25 cellular contexts compared by ENCODE assay signal in the genomic region with DNA sequence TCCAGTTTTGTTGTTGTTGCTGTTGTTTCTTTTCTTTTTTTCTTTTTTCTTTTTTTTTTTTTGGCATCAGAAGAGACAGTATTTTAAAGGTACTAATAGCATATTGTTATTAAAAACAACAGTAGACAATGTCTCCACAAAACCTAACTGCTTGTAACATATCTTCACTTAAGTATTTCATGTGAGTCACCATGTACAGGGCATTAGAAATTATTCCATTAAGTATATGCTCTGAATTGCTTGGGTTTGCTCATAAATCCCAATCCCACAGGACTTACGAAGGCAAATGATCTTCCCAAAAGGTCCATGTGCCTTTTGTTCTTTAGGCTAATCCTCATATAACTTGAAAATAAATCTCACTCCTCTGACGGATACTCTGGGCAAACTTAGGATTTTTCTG. TPM values are rescaled to one million over a fixed set of nuclear protein-coding genes. Genes with fewer than 3 reads are reported as not detected.
"Had no signal": no experiment of that assay in that cellular context is flagged by ENCODE, and none has a peak within 500 bp of the region (broad histone marks: within the 10 kb centered on the region; RNA-seq: fewer than 3 reads in every experiment).

No MANE protein-coding gene starts in this region.

- H3K9ac ChIP-seq: parathyroid adenoma had no signal

- H3K4me1 ChIP-seq: colonic mucosa, gastrocnemius medialis, lower lobe of right lung, parathyroid adenoma, right lobe of liver had no signal

- DNase-seq: colonic mucosa; effector CD8-positive, alpha-beta T cell; endodermal cell; foreskin fibroblast; gastrocnemius medialis; heart left ventricle; hippocampal formation; kidney glomerular epithelial cell; left colon; left ventricle myocardium inferior; lower lobe of right lung; natural killer cell; right lobe of liver; stimulated activated CD4-positive, alpha-beta T cell treated with anti-CD3 and anti-CD28 coated beads, Interleukin-12 subunit alpha, Interleukin-12 subunit beta, amount 100 ng/mL, for 4 hours; stimulated activated CD4-positive, alpha-beta T cell treated with anti-CD3 and anti-CD28 coated beads, Interleukin-1b, Interleukin-23, amount 100 ng/mL, for 48 hours; stimulated activated CD4-positive, alpha-beta T cell treated with anti-CD3 and anti-CD28 coated beads, Interleukin-4, amount 100 ng/mL, for 1 hour; stimulated activated CD8-positive, alpha-beta memory T cell treated with anti-CD3 and anti-CD28 coated beads, Interleukin-4, amount 100 ng/mL, for 48 hours; stimulated activated naive CD4-positive, alpha-beta T cell; stimulated activated naive CD8-positive, alpha-beta T cell treated with anti-CD3 and anti-CD28 coated beads, Interleukin-15, amount 100 ng/mL, for 72 hours; thyroid gland; trophoblast cell had no signal

- H3K4me3 ChIP-seq: colonic mucosa, gastrocnemius medialis, heart left ventricle, left ventricle myocardium inferior, lower lobe of right lung, right lobe of liver, thyroid gland had no signal

- H3K79me2 ChIP-seq: parathyroid adenoma had no signal

- FAIRE-seq: small intestine had no signal

- H3K36me3 ChIP-seq: colonic mucosa, gastrocnemius medialis, heart left ventricle, left ventricle myocardium inferior, lower lobe of right lung, right lobe of liver, thyroid gland had no signal

- H3K27ac ChIP-seq: colonic mucosa, epithelial cell of prostate, gastrocnemius medialis, heart left ventricle, left ventricle myocardium inferior, lower lobe of right lung, parathyroid adenoma, right lobe of liver, thyroid gland had no signal

- H3K27me3 ChIP-seq: colonic mucosa, gastrocnemius medialis, heart left ventricle, right lobe of liver, thyroid gland had no signal

- H3K9me3 ChIP-seq: colonic mucosa, gastrocnemius medialis, heart left ventricle, left ventricle myocardium inferior, lower lobe of right lung, right lobe of liver, thyroid gland had no signal

- H2AFZ ChIP-seq: parathyroid adenoma had no signal

RNA-seq across cellular contexts. Expression of a gene that starts 35.9 kb away (rescaled TPM):
- total RNA-seq: mononuclear cell, natural killer cell had no signal
